25 cellular contexts compared by ENCODE assay signal in the genomic region with DNA sequence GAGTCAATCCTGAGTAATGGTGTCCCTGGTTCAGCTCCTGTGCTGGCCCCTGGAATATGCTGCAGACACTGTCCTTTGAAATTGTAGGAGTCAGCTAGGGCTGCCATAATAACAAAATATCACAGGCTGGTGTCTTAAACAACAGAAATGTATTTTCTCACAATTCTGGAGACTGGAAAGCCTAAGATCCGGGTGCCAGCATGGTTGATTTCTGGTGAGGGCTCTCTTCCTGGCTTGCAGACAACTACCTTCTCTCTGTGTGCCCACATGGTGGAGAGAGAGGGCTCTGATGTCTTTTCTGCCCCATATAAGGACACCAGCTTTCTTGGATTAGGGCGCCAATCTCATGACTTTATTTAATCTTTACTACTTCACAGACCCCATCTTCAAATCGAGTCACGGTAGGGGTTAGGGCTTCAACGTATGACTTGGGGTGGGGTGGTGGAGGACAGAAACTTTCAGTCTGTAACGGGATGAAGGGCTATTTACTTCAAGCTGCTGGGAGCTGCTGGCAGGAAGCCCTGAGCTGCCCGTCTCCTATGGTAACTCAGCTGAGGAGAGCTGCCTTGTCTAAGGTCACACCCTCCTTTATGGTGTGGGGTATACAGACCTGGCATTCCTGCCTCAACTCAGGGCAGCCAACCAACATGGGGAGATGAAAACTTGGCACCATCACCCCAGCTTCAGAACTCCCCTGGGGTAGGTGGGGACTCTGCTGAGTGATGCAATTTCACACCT.
"Had no signal": no experiment of that assay in that cellular context is flagged by ENCODE, and none has a peak within 500 bp of the region (broad histone marks: within the 10 kb centered on the region; RNA-seq: fewer than 3 reads in every experiment).

No MANE protein-coding gene starts in this region.

- H3K36me3 ChIP-seq: gastroesophageal sphincter, stomach, tibial artery had no signal

- ATAC-seq: activated CD8-positive, alpha-beta memory T cell treated with anti-CD3 and anti-CD28 coated beads, Interleukin-2, amount 10 ng/mL, durations not matched to agents 7 days and 5 days; activated CD8-positive, alpha-beta T cell treated with anti-CD3 and anti-CD28 coated beads, Interleukin-2, amount 10 ng/mL, durations not matched to agents 7 days and 5 days; activated naive CD8-positive, alpha-beta T cell treated with anti-CD3 and anti-CD28 coated beads, Interleukin-2, amount 50 U/mL, for 24 hours; gastroesophageal sphincter; stimulated activated naive B cell treated with anti-CD40 and anti-IgM and Interleukin-4, amounts not matched to agents 10 μg/mL and 1 μg/mL and 100 μg/mL, for 72 hours had no signal

- H3K9me3 Mint-ChIP-seq: activated naive CD4-positive, alpha-beta T cell treated with anti-CD3 and anti-CD28 coated beads, Interleukin-2, amount 50 U/mL, for 24 hours; activated naive CD8-positive, alpha-beta T cell treated with anti-CD3 and anti-CD28 coated beads, Interleukin-2, amount 50 U/mL, for 24 hours; activated T-helper 2 cell treated with anti-CD3 and anti-CD28 coated beads, Interferon-gamma antibody, Interleukin-2, Interleukin-4, amounts not matched to agents 10 μg/mL and 5 μg/mL and 100 μg/mL, durations not matched to agents 14 hours and 24 hours and 36 hours; central memory CD8-positive, alpha-beta T cell; natural killer cell treated with Interleukin-12 subunit alpha and Interleukin-12 subunit beta and Interleukin-15 and Interleukin-18, amount 100 ng/mL, for 72 hours; stimulated activated naive B cell treated with anti-CD40 and anti-IgM and Interleukin-4, amounts not matched to agents 10 μg/mL and 1 μg/mL and 100 μg/mL, for 72 hours had no signal

- H3K36me3 Mint-ChIP-seq: activated CD8-positive, alpha-beta memory T cell treated with anti-CD3 and anti-CD28 coated beads, Interleukin-2, amount 10 ng/mL, durations not matched to agents 7 days and 5 days; activated naive CD4-positive, alpha-beta T cell treated with anti-CD3 and anti-CD28 coated beads, Interleukin-2, amount 50 U/mL, for 24 hours; natural killer cell treated with Interleukin-12 subunit alpha and Interleukin-12 subunit beta and Interleukin-15 and Interleukin-18, amount 100 ng/mL, for 72 hours had no signal

- H3K4me2 ChIP-seq: smooth muscle cell had no signal

- H3K4me3 Mint-ChIP-seq: activated B cell treated with CpG ODN at 0.5 μM for 24 hours; activated CD8-positive, alpha-beta memory T cell treated with anti-CD3 and anti-CD28 coated beads, Interleukin-2, amount 10 ng/mL, durations not matched to agents 7 days and 5 days; activated CD8-positive, alpha-beta T cell treated with anti-CD3 and anti-CD28 coated beads, Interleukin-2, amount 10 ng/mL, durations not matched to agents 7 days and 5 days; activated naive CD4-positive, alpha-beta T cell treated with anti-CD3 and anti-CD28 coated beads, Interleukin-2, amount 50 U/mL, for 24 hours; activated naive CD8-positive, alpha-beta T cell treated with anti-CD3 and anti-CD28 coated beads, Interleukin-2, amount 50 U/mL, for 24 hours; central memory CD8-positive, alpha-beta T cell; natural killer cell treated with Interleukin-12 subunit alpha and Interleukin-12 subunit beta and Interleukin-15 and Interleukin-18, amount 100 ng/mL, for 72 hours; stimulated activated naive B cell treated with anti-CD40 and anti-IgM and Interleukin-4, amounts not matched to agents 10 μg/mL and 1 μg/mL and 100 μg/mL, for 72 hours had no signal

- H3K4me3 ChIP-seq: gastroesophageal sphincter, smooth muscle cell, stomach, tibial artery had no signal

- H3K27ac ChIP-seq: gastroesophageal sphincter, stomach, tibial artery had no signal

- DNase-seq: activated B cell treated with CpG ODN at 0.5 μM for 24 hours; activated CD8-positive, alpha-beta memory T cell treated with anti-CD3 and anti-CD28 coated beads, Interleukin-2, amount 10 ng/mL, durations not matched to agents 7 days and 5 days; activated CD8-positive, alpha-beta T cell treated with anti-CD3 and anti-CD28 coated beads, Interleukin-2, amount 10 ng/mL, durations not matched to agents 7 days and 5 days; activated naive CD8-positive, alpha-beta T cell treated with anti-CD3 and anti-CD28 coated beads, Interleukin-2, amount 50 U/mL, for 24 hours; activated T-cell treated with anti-CD3 and anti-CD28 coated beads, Interleukin-2, amount 50 U/mL, for 48 hours; dermis blood vessel endothelial cell; effector CD8-positive, alpha-beta T cell; erythroblast; hippocampal formation; left cardiac atrium; retina; stimulated activated CD4-positive, alpha-beta T cell treated with anti-CD3 and anti-CD28 coated beads, Interleukin-1b, Interleukin-23, amount 100 ng/mL, for 48 hours; stimulated activated CD4-positive, alpha-beta T cell treated with anti-CD3 and anti-CD28 coated beads, Interleukin-4, amount 100 ng/mL, for 4 hours; stimulated activated CD8-positive, alpha-beta memory T cell treated with anti-CD3 and anti-CD28 coated beads, Interleukin-4, amount 100 ng/mL, for 48 hours; stimulated activated naive B cell treated with anti-CD40 and anti-IgM and Interleukin-4, amounts not matched to agents 10 μg/mL and 1 μg/mL and 100 μg/mL, for 72 hours; stomach; T-helper 2 cell; tibial artery had no signal

- H3K4me1 ChIP-seq: tibial artery had no signal

- H3K9me3 ChIP-seq: gastroesophageal sphincter, stomach, tibial artery had no signal

- H3K4me1 Mint-ChIP-seq: activated CD8-positive, alpha-beta memory T cell treated with anti-CD3 and anti-CD28 coated beads, Interleukin-2, amount 10 ng/mL, durations not matched to agents 7 days and 5 days; activated naive CD4-positive, alpha-beta T cell treated with anti-CD3 and anti-CD28 coated beads, Interleukin-2, amount 50 U/mL, for 24 hours; activated naive CD8-positive, alpha-beta T cell treated with anti-CD3 and anti-CD28 coated beads, Interleukin-2, amount 50 U/mL, for 24 hours; central memory CD8-positive, alpha-beta T cell had no signal

- H3K27ac Mint-ChIP-seq: activated B cell treated with CpG ODN at 0.5 μM for 24 hours; activated CD8-positive, alpha-beta memory T cell treated with anti-CD3 and anti-CD28 coated beads, Interleukin-2, amount 10 ng/mL, durations not matched to agents 7 days and 5 days; activated CD8-positive, alpha-beta T cell treated with anti-CD3 and anti-CD28 coated beads, Interleukin-2, amount 10 ng/mL, durations not matched to agents 7 days and 5 days; activated naive CD4-positive, alpha-beta T cell treated with anti-CD3 and anti-CD28 coated beads, Interleukin-2, amount 50 U/mL, for 24 hours; activated naive CD8-positive, alpha-beta T cell treated with anti-CD3 and anti-CD28 coated beads, Interleukin-2, amount 50 U/mL, for 24 hours; activated T-helper 2 cell treated with anti-CD3 and anti-CD28 coated beads, Interferon-gamma antibody, Interleukin-2, Interleukin-4, amounts not matched to agents 10 μg/mL and 5 μg/mL and 100 μg/mL, durations not matched to agents 14 hours and 24 hours and 36 hours; natural killer cell treated with Interleukin-12 subunit alpha and Interleukin-12 subunit beta and Interleukin-15 and Interleukin-18, amount 100 ng/mL, for 72 hours; progenitor cell of endocrine pancreas; stimulated activated naive B cell treated with anti-CD40 and anti-IgM and Interleukin-4, amounts not matched to agents 10 μg/mL and 1 μg/mL and 100 μg/mL, for 72 hours had no signal
